In the genomic region with DNA sequence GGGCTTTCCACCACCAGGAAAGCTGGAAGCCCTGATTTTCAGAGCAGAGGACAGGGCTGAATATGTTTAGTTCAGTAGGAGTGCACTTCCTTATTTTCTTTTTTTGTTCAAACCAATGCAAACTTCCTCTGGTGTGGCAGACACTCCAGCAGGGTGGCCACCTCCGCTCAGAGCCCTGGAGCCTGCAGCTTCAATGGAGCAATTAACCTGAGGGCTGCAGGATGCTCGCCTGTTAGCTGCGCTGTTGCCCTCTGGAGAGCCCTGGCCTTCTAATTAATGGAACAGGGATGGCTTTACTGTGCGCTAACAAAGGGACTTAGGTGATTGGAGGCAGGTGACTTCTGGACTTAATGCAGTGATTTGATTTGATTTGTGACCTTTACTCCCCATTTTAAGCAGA, we compare ENCODE assay signal across 2 cellular contexts.
TF ChIP-seq lines count a peak whose summit lies in the region.

No MANE protein-coding gene starts in this region.

TF ChIP-seq in SK-N-SH, 30 proteins besides CTCF, POLR2A, EP300 and RAD21 (continued from another document):
- TF ChIP-seq REST (IDR thresholded peaks at IDR 0.05; ENCODE audit: low read depth, low read length) (no peak), JUND (IDR thresholded peaks at IDR 0.05) (no peak)
TF ChIP-seq in SK-N-SH: peak in this region for 0.

TF ChIP-seq in SK-N-SH treated with all-trans-retinoic acid at 6 μM for 48 hours, 23 proteins besides CTCF, POLR2A, EP300 and RAD21 (continued from another document):
- TF ChIP-seq TOX (CRISPR knock-in tag; IDR thresholded peaks at IDR 0.05; ENCODE audit: borderline replicate concordance) (no peak), ESRRG (CRISPR knock-in tag; IDR thresholded peaks at IDR 0.05) (no peak), TSHZ2 (CRISPR knock-in tag; IDR thresholded peaks at IDR 0.05) (no peak), OSR1 (CRISPR knock-in tag; IDR thresholded peaks at IDR 0.05) (no peak), ZC3H10 (CRISPR knock-in tag; IDR thresholded peaks at IDR 0.05) (no peak), SNAI2 (CRISPR knock-in tag; IDR thresholded peaks at IDR 0.05) (no peak)
- TF ChIP-seq, protein P1, sequence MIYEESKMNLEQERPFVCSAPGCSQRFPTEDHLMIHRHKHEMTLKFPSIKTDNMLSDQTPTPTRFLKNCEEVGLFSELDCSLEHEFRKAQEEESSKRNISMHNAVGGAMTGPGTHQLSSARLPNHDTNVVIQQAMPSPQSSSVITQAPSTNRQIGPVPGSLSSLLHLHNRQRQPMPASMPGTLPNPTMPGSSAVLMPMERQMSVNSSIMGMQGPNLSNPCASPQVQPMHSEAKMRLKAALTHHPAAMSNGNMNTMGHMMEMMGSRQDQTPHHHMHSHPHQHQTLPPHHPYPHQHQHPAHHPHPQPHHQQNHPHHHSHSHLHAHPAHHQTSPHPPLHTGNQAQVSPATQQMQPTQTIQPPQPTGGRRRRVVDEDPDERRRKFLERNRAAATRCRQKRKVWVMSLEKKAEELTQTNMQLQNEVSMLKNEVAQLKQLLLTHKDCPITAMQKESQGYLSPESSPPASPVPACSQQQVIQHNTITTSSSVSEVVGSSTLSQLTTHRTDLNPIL (CRISPR knock-in tag; IDR thresholded peaks at IDR 0.05; ENCODE audit: low read depth), result no peak
